17 cellular contexts compared by ENCODE assay signal in genomic region chr7:2041496-2042367, GRCh38.
DNase-seq lines count a peak whose midpoint lies in the region; ATAC-seq, FAIRE-seq and TF ChIP-seq lines count a peak whose summit lies in the region.
"Had no signal": no experiment of that assay in that cellular context is flagged by ENCODE, and none has a peak within 500 bp of the region (broad histone marks: within the 10 kb centered on the region; RNA-seq: fewer than 3 reads in every experiment).

No MANE protein-coding gene starts in this region.

- TF ChIP-seq POLR2A in HepG2 (IDR thresholded peaks at IDR 0.05; ENCODE audit: insufficient read depth in 1 of 2, low read depth in 2 of 2, low read length in 2 of 2) (no peak), GM18505 (IDR thresholded peaks at IDR 0.05; ENCODE audit: borderline replicate concordance, extremely low read depth, insufficient read depth, insufficient read length) (no peak)

- H3K27me3 ChIP-seq in OCI-LY1 (ENCODE audit: insufficient read depth, low read length), result no peaks in the 10 kb centered on the region
- H3K27me3 ChIP-seq in HepG2 (ENCODE audit: control insufficient read depth in 1 of 2, insufficient read depth in 2 of 2, low read length in 2 of 2), result no peaks in the 10 kb centered on the region

- peaks cover 5% of the 10 kb centered on the region for H3K36me3 Mint-ChIP-seq in activated CD4-positive, alpha-beta T cell treated with anti-CD3 and anti-CD28 coated beads for 36 hours (ENCODE audit: low read depth)
- peaks cover 5% of the 10 kb centered on the region for H3K36me3 Mint-ChIP-seq in activated CD4-positive, alpha-beta memory T cell treated with anti-CD3 and anti-CD28 coated beads for 36 hours

- BruUV-seq in HepG2 (replicated peaks; lab: Mats Ljungman, UMichigan), result no TSS peak

- no peaks in the 10 kb centered on the region for H3K9me3 Mint-ChIP-seq in activated CD4-positive, alpha-beta T cell treated with anti-CD3 and anti-CD28 coated beads for 36 hours (ENCODE audit: low read depth)
- no peaks in the 10 kb centered on the region for H3K9me3 Mint-ChIP-seq in activated CD4-positive, alpha-beta memory T cell treated with anti-CD3 and anti-CD28 coated beads for 36 hours

- no peak overlapping the region for H3K4me3 Mint-ChIP-seq in activated CD4-positive, alpha-beta T cell treated with anti-CD3 and anti-CD28 coated beads for 36 hours
- no peak overlapping the region for H3K4me3 Mint-ChIP-seq in activated CD4-positive, alpha-beta memory T cell treated with anti-CD3 and anti-CD28 coated beads for 36 hours
- H3K4me3 Mint-ChIP-seq: endodermal cell had no signal

- H3K4me1 Mint-ChIP-seq in activated CD4-positive, alpha-beta T cell treated with anti-CD3 and anti-CD28 coated beads for 36 hours, result peaks cover 53% of the 10 kb centered on the region
- peaks cover 28% of the 10 kb centered on the region for H3K4me1 Mint-ChIP-seq in activated CD4-positive, alpha-beta memory T cell treated with anti-CD3 and anti-CD28 coated beads for 36 hours (ENCODE audit: low read depth)

- TF ChIP-seq RAD21 in HepG2 (CRISPR knock-in tag; IDR thresholded peaks at IDR 0.05), result no peak

- H3K9me3 ChIP-seq in OCI-LY1 (ENCODE audit: low read length) (no peaks in the 10 kb centered on the region), HepG2 (ENCODE audit: low read length) (no peaks in the 10 kb centered on the region)

- FAIRE-seq in HepG2 (lab: Jason Lieb, UNC), result no peak

- in situ Hi-C loops in HepG2 (cut with HindIII; ENCODE audit: extremely low pct_ligation_motif_present, low pct_unique_long_range_greater_than_20kb), result no loop called here

- peak overlapping the region; percentile 77 for H3K4me2 ChIP-seq in OCI-LY1 (ENCODE audit: low read length)
- no peak overlapping the region for H3K4me2 ChIP-seq in HepG2 (ENCODE audit: low read depth, low read length)
- H3K4me2 ChIP-seq: PC-9 had no signal

- H3K79me2 ChIP-seq in OCI-LY1 (ENCODE audit: insufficient read depth, low read length) (no peaks in the 10 kb centered on the region), HepG2 (ENCODE audit: insufficient read depth, low read length) (no peaks in the 10 kb centered on the region)

- H3K9ac ChIP-seq in OCI-LY1 (ENCODE audit: low read length) (peak overlapping the region; percentile 83; the same call in 1 of the 2 replicates), HepG2 (ENCODE audit: insufficient read depth, low read depth, low read length) (no peak overlapping the region)

- H4K20me1 ChIP-seq in OCI-LY1 (ENCODE audit: insufficient read depth, low read length), result no peaks in the 10 kb centered on the region
- H4K20me1 ChIP-seq in HepG2 (ENCODE audit: insufficient read depth, low read length), result no peaks in the 10 kb centered on the region

- intact Hi-C loops in activated CD4-positive, alpha-beta T cell treated with anti-CD3 and anti-CD28 coated beads for 36 hours (cut with DNase I, micrococcal nuclease), result no loop called here
- intact Hi-C loops in HepG2 (cut with micrococcal nuclease; ENCODE audit: unreplicated experiment), result no loop called here
- intact Hi-C loops in sciatic nerve (cut with DNase I), result no loop called here
- intact Hi-C loops in activated CD4-positive, alpha-beta memory T cell treated with anti-CD3 and anti-CD28 coated beads for 36 hours (cut with micrococcal nuclease), result no loop called here

- DNase-seq in activated CD4-positive, alpha-beta T cell treated with anti-CD3 and anti-CD28 coated beads for 36 hours, result peak; percentile 3
- DNase-seq in activated CD4-positive, alpha-beta T cell treated with anti-CD3 and anti-CD28 coated beads for 4 hours, result no peak
- DNase-seq in HepG2 (ENCODE audit: low spot score), result no peak
- peak; percentile 18 for DNase-seq in sciatic nerve (ENCODE audit: low spot score)
- DNase-seq in NCI-H2171 (lab: John Stamatoyannopoulos, UW), result no peak
- DNase-seq in activated CD4-positive, alpha-beta memory T cell treated with anti-CD3 and anti-CD28 coated beads for 36 hours, result no peak
- DNase-seq: 8988T; central memory CD4-positive, alpha-beta T cell; endodermal cell; foreskin fibroblast; NCI-H1930; NCI-H524 treated with DMSO at 0.1 percent for 48 hours; PC-9; substantia nigra had no signal

- peaks cover 10% of the 10 kb centered on the region for H3K36me3 ChIP-seq in OCI-LY1 (ENCODE audit: insufficient read depth, low read length)
- peaks cover 4 to 27% of the 10 kb centered on the region in 2 experiments; a peak in 4 of 5 replicates for H3K36me3 ChIP-seq in HepG2 (replicated peaks in 1 of 2; ENCODE audit: control insufficient read depth in 1 of 2, insufficient read depth in 2 of 2, low read length in 2 of 2)

- TF ChIP-seq CTCF in OCI-LY1 (IDR thresholded peaks at IDR 0.05; ENCODE audit: low read length) (no peak; the same call in 1 of the 2 replicates), HepG2 (CRISPR knock-in tag; IDR thresholded peaks at IDR 0.05) (no peak)

- H3F3A ChIP-seq in OCI-LY1 (ENCODE audit: insufficient read depth, low read length), result peaks cover 8% of the 10 kb centered on the region

- CTCF ChIA-PET in activated CD4-positive, alpha-beta T cell treated with anti-CD3 and anti-CD28 coated beads for 36 hours (lab: Charles Lee), result interaction anchor here (0.8 to 1.3 kb wide), 3 partner anchors 11 to 117 kb away, joined by 3 read pairs; no protein-coding TSS in a partner anchor
- CTCF ChIA-PET in HepG2 (lab: Yijun Ruan, JAX; ENCODE audit: low intra/inter-chr PET ratio, low total read pairs), result no interaction called here
- CTCF ChIA-PET in activated CD4-positive, alpha-beta memory T cell treated with anti-CD3 and anti-CD28 coated beads for 36 hours (lab: Charles Lee), result no interaction called here

- H3K4me3 ChIP-seq in OCI-LY1 (ENCODE audit: low read depth, low read length, poor library complexity, severe bottlenecking) (peak overlapping the region; percentile 61), HepG2 (replicated peaks in 1 of 3; ENCODE audit: insufficient read depth in 1 of 3, low read depth in 2 of 3, low read length in 3 of 3) (no peak overlapping the region)
- H3K4me3 ChIP-seq: PC-9 had no signal

- H3K27ac ChIP-seq in OCI-LY1 (ENCODE audit: low read depth, low read length, poor library complexity, severe bottlenecking), result peak overlapping the region; percentile 97
- no peak overlapping the region for H3K27ac ChIP-seq in HepG2 (ENCODE audit: extremely low read length, insufficient read depth, low read length)
- H3K27ac ChIP-seq: PC-9 had no signal

- 98% methylated on average over 15 of the region's 26 CpGs for WGBS in HepG2 (ENCODE audit: low lambda C conversion rate)

- ATAC-seq in activated CD4-positive, alpha-beta T cell treated with anti-CD3 and anti-CD28 coated beads for 36 hours, result no peak
- no peak for ATAC-seq in HepG2
- ATAC-seq in sciatic nerve, result no peak
- no peak for ATAC-seq in GM18505 (IDR thresholded peaks at IDR 0.05; ENCODE audit: unreplicated experiment)

- H3K27me3 Mint-ChIP-seq in activated CD4-positive, alpha-beta T cell treated with anti-CD3 and anti-CD28 coated beads for 36 hours, result no peaks in the 10 kb centered on the region
- H3K27me3 Mint-ChIP-seq in activated CD4-positive, alpha-beta memory T cell treated with anti-CD3 and anti-CD28 coated beads for 36 hours, result no peaks in the 10 kb centered on the region
- H3K27me3 Mint-ChIP-seq: activated naive CD8-positive, alpha-beta T cell had no signal

- H3K4me1 ChIP-seq in OCI-LY1 (ENCODE audit: insufficient read depth, low read length, severe bottlenecking), result peaks cover 53% of the 10 kb centered on the region
- no peaks in the 10 kb centered on the region for H3K4me1 ChIP-seq in HepG2 (ENCODE audit: insufficient read depth, low read length)

- no peaks in the 10 kb centered on the region for H3K9me2 ChIP-seq in OCI-LY1 (ENCODE audit: low read depth, low read length)

- H2AFZ ChIP-seq in OCI-LY1 (ENCODE audit: low read length) (no peak overlapping the region), HepG2 (ENCODE audit: low read length) (no peak overlapping the region)
- H2AFZ ChIP-seq: PC-9 had no signal

- POLR2A ChIA-PET in activated CD4-positive, alpha-beta T cell treated with anti-CD3 and anti-CD28 coated beads for 36 hours (lab: Charles Lee), result no interaction called here
- POLR2A ChIA-PET in HepG2 (lab: Yijun Ruan, JAX), result no interaction called here
- POLR2A ChIA-PET in activated CD4-positive, alpha-beta memory T cell treated with anti-CD3 and anti-CD28 coated beads for 36 hours (lab: Charles Lee), result no interaction called here

- H3K27ac Mint-ChIP-seq in activated CD4-positive, alpha-beta T cell treated with anti-CD3 and anti-CD28 coated beads for 36 hours, result no peak overlapping the region
- H3K27ac Mint-ChIP-seq in activated CD4-positive, alpha-beta memory T cell treated with anti-CD3 and anti-CD28 coated beads for 36 hours, result no peak overlapping the region
- H3K27ac Mint-ChIP-seq: endodermal cell had no signal

- no peak for TF ChIP-seq EP300 in HepG2 (IDR thresholded peaks at IDR 0.05; ENCODE audit: low read depth in 2 of 2, low read length in 2 of 2)
- no peak for TF ChIP-seq EP300 in HepG2 (CRISPR knock-in tag; IDR thresholded peaks at IDR 0.05; ENCODE audit: borderline replicate concordance)

TF ChIP-seq in HepG2, 621 proteins besides CTCF, POLR2A, EP300 and RAD21 (continues in another document):
- TF ChIP-seq THAP7 (CRISPR knock-in tag; IDR thresholded peaks at IDR 0.05) (no peak), NFKB2 (CRISPR knock-in tag; IDR thresholded peaks at IDR 0.05; ENCODE audit: borderline replicate concordance) (no peak), HIC2 (CRISPR knock-in tag; IDR thresholded peaks at IDR 0.05; ENCODE audit: low read depth) (no peak), ZFX (CRISPR knock-in tag; IDR thresholded peaks at IDR 0.05; ENCODE audit: low read depth) (no peak), DNMT3B (CRISPR knock-in tag; conservative IDR thresholded peaks at IDR 0.05) (no peak)

Comparison
In these comparisons a context has a peak if more than half of its experiments do, and no peak if none do; other contexts are left out.
1. DNase-seq: peak in activated CD4-positive, alpha-beta T cell treated with anti-CD3 and anti-CD28 coated beads for 36 hours (single experiment) and sciatic nerve (single experiment); none in activated CD4-positive, alpha-beta T cell treated with anti-CD3 and anti-CD28 coated beads for 4 hours (0 of 2), HepG2 (single experiment), NCI-H2171 (single experiment) and activated CD4-positive, alpha-beta memory T cell treated with anti-CD3 and anti-CD28 coated beads for 36 hours (single experiment).